Comparison of ENCODE assay signal across 11 cellular contexts in genomic region chr20:56202493-56203077, GRCh38. TPM values are rescaled to one million over a fixed set of nuclear protein-coding genes. Genes with fewer than 3 reads are reported as not detected.
DNase-seq lines count a peak whose midpoint lies in the region; ATAC-seq and TF ChIP-seq lines count a peak whose summit lies in the region.
"Had no signal": no experiment of that assay in that cellular context is flagged by ENCODE, and none has a peak within 500 bp of the region (broad histone marks: within the 10 kb centered on the region; RNA-seq: fewer than 3 reads in every experiment).

No MANE protein-coding gene starts in this region.

- H3K36me3 Mint-ChIP-seq in Calu3 (ENCODE audit: insufficient read depth, unreplicated experiment) (no peaks in the 10 kb centered on the region), WTC11 (peaks cover 79% of the 10 kb centered on the region)
- H3K36me3 Mint-ChIP-seq in activated naive CD4-positive, alpha-beta T cell treated with anti-CD3 and anti-CD28 coated beads for 36 hours (ENCODE audit: low read depth): no peaks in the 10 kb centered on the region

- H3K4me1 Mint-ChIP-seq in Calu3 (ENCODE audit: low read depth, unreplicated experiment) (no peaks in the 10 kb centered on the region), WTC11 (no peaks in the 10 kb centered on the region)
- no peaks in the 10 kb centered on the region for H3K4me1 Mint-ChIP-seq in activated naive CD4-positive, alpha-beta T cell treated with anti-CD3 and anti-CD28 coated beads for 36 hours (ENCODE audit: low read depth)

- H3K27ac Mint-ChIP-seq in Calu3 (ENCODE audit: unreplicated experiment): no peak overlapping the region
- no peak overlapping the region for H3K27ac Mint-ChIP-seq in activated naive CD4-positive, alpha-beta T cell treated with anti-CD3 and anti-CD28 coated beads for 36 hours
- no peak overlapping the region for H3K27ac Mint-ChIP-seq in WTC11

- H3K27me3 Mint-ChIP-seq in Calu3 (ENCODE audit: unreplicated experiment) (no peaks in the 10 kb centered on the region), WTC11 (ENCODE audit: low read depth) (peaks cover 10% of the 10 kb centered on the region)
- H3K27me3 Mint-ChIP-seq in activated naive CD4-positive, alpha-beta T cell treated with anti-CD3 and anti-CD28 coated beads for 36 hours (ENCODE audit: low read depth): no peaks in the 10 kb centered on the region

- CTCF ChIA-PET in Calu3 (lab: Charles Lee): interaction anchor here (0.6 to 1.5 kb wide), 4 partner anchors 100 to 1387 kb away, joined by 3 to 4 read pairs (median 3); partner anchors contain the start of genes AURKA, CSTF1 and FAM210B
- CTCF ChIA-PET in IMR-90 (lab: Yijun Ruan, JAX): interaction anchor here (0.6 kb wide), 1 partner anchor 146 kb away, joined by 5 read pairs; no protein-coding TSS in a partner anchor
- CTCF ChIA-PET in activated naive CD4-positive, alpha-beta T cell treated with anti-CD3 and anti-CD28 coated beads for 36 hours (lab: Charles Lee): interaction anchor here (0.7 kb wide), 1 partner anchor 383 kb away, joined by 3 read pairs; no protein-coding TSS in a partner anchor
- CTCF ChIA-PET in WTC11 (lab: Charles Lee): no interaction called here

- intact Hi-C loops in Calu3 (cut with micrococcal nuclease; ENCODE audit: unreplicated experiment) (loop anchor here (1.0 kb wide), 1 partner anchor 142 kb away; no protein-coding TSS in a partner anchor), IMR-90 (cut with micrococcal nuclease) (loop anchor here (10.0 kb wide), 1 partner anchor 488 kb away; no protein-coding TSS in a partner anchor), adrenal gland (cut with DNase I) (no loop called here)
- intact Hi-C loops in activated naive CD4-positive, alpha-beta T cell treated with anti-CD3 and anti-CD28 coated beads for 36 hours (cut with micrococcal nuclease): loop anchor here (5.0 kb wide), 1 partner anchor 140 kb away; no protein-coding TSS in a partner anchor

- POLR2A ChIA-PET in IMR-90 (lab: Charles Lee; ENCODE audit: unreplicated experiment): no interaction called here
- POLR2A ChIA-PET in WTC11 (lab: Charles Lee): no interaction called here

- H3K9me1 ChIP-seq in IMR-90 (ENCODE audit: insufficient read depth, low read length): no peaks in the 10 kb centered on the region

- no peak overlapping the region for H2BK20ac ChIP-seq in IMR-90 (ENCODE audit: low read depth, low read length)

- no peak overlapping the region for H3K9ac ChIP-seq in IMR-90 (ENCODE audit: low read depth, low read length)

- no peak overlapping the region for H3K18ac ChIP-seq in IMR-90 (ENCODE audit: low read depth, low read length)

- no peak overlapping the region for H3K27ac ChIP-seq in IMR-90 (ENCODE audit: insufficient read depth, low read length)
- no peak overlapping the region for H3K27ac ChIP-seq in adrenal gland
- H3K27ac ChIP-seq: SJCRH30 had no signal

- H2AK9ac ChIP-seq in IMR-90 (replicated peaks; ENCODE audit: low read depth, low read length, poor library complexity): no peak overlapping the region

- H2BK5ac ChIP-seq in IMR-90 (ENCODE audit: low read depth, low read length, poor library complexity, severe bottlenecking): no peak overlapping the region

- no peak overlapping the region for H3K14ac ChIP-seq in IMR-90 (replicated peaks; ENCODE audit: low read depth, low read length)

- no peak overlapping the region for H4K91ac ChIP-seq in IMR-90 (ENCODE audit: insufficient read depth, low read depth, low read length)

- TF ChIP-seq POLR2A in IMR-90 (IDR thresholded peaks at IDR 0.05; ENCODE audit: low read depth, low read length) (no peak), adrenal gland (IDR thresholded peaks at IDR 0.05) (no peak)

- no peaks in the 10 kb centered on the region for H4K20me1 ChIP-seq in IMR-90 (ENCODE audit: insufficient read depth, low read length)

- no peaks in the 10 kb centered on the region for H3K27me3 ChIP-seq in IMR-90 (ENCODE audit: control insufficient read depth, insufficient read depth, low read length)
- H3K27me3 ChIP-seq in adrenal gland: no peaks in the 10 kb centered on the region
- no peaks in the 10 kb centered on the region for H3K27me3 ChIP-seq in MG63

- H3K9me3 ChIP-seq in IMR-90 (ENCODE audit: control insufficient read depth, insufficient read depth, low read length) (peaks cover 11% of the 10 kb centered on the region), adrenal gland (replicated peaks in 1 of 3) (no peaks in the 10 kb centered on the region), MG63 (peaks cover 2% of the 10 kb centered on the region; the same call in 1 of the 2 replicates)

- H2BK15ac ChIP-seq in IMR-90 (ENCODE audit: low read depth, low read length): no peak overlapping the region

- TF ChIP-seq RAD21 in IMR-90 (IDR thresholded peaks at IDR 0.05; ENCODE audit: low read length): peak; percentile 34; the same call in 1 of the 2 replicates

- no peak overlapping the region for H3K56ac ChIP-seq in IMR-90 (ENCODE audit: extremely low read depth, insufficient read depth, low read length)

- DNase-seq in Calu3 (peak; percentile 13), IMR-90 (no peak), adrenal gland (peak in 3 of 7 donors; percentile 5 to 21 (median 9)), kidney glomerular epithelial cell (lab: John Stamatoyannopoulos, UW) (peak; percentile 11), MG63 (no peak), WTC11 (ENCODE audit: low spot score) (no peak)
- DNase-seq in activated naive CD4-positive, alpha-beta T cell treated with anti-CD3 and anti-CD28 coated beads for 36 hours: no peak
- DNase-seq: activated naive CD4-positive, alpha-beta T cell; stimulated activated CD4-positive, alpha-beta T cell treated with anti-CD3 and anti-CD28 coated beads, Interleukin-12 subunit alpha, Interleukin-12 subunit beta, amount 100 ng/mL, for 4 hours had no signal

- peaks cover 14% of the 10 kb centered on the region for H3K9me3 Mint-ChIP-seq in Calu3 (ENCODE audit: low read depth, unreplicated experiment)
- peaks cover 22% of the 10 kb centered on the region for H3K9me3 Mint-ChIP-seq in activated naive CD4-positive, alpha-beta T cell treated with anti-CD3 and anti-CD28 coated beads for 36 hours
- H3K9me3 Mint-ChIP-seq in WTC11: peaks cover 93% of the 10 kb centered on the region

- ATAC-seq in IMR-90 (ENCODE audit: low read depth) (no peak), WTC11 (no peak), GM18511 (IDR thresholded peaks at IDR 0.05; ENCODE audit: unreplicated experiment) (no peak)

- dilution Hi-C loops in IMR-90 (cut with HindIII; ENCODE audit: low sequenced_read_pairs, unreplicated experiment): no loop called here

- in situ Hi-C loops in IMR-90 (cut with MboI; ENCODE audit: low sequenced_read_pairs): no loop called here

- BruUV-seq in Calu3 (replicated peaks; lab: Mats Ljungman, UMichigan): no TSS peak
- no TSS peak for BruUV-seq in IMR-90 (replicated peaks; lab: Mats Ljungman, UMichigan)

- H3K23ac ChIP-seq in IMR-90 (ENCODE audit: low read depth, low read length): no peak overlapping the region

- no peak overlapping the region for H2AFZ ChIP-seq in IMR-90 (replicated peaks; ENCODE audit: low read length, poor library complexity)

- no peak overlapping the region for H3K4ac ChIP-seq in IMR-90 (ENCODE audit: low read depth, low read length)

- no peak overlapping the region for H4K5ac ChIP-seq in IMR-90 (ENCODE audit: low read depth, low read length)

- no peak overlapping the region for H4K8ac ChIP-seq in IMR-90 (ENCODE audit: low read depth in 2 of 2, low read length in 2 of 2)

- H3K79me1 ChIP-seq in IMR-90 (ENCODE audit: low read depth in 1 of 2, low read length in 2 of 2): no peaks in the 10 kb centered on the region

- no peaks in the 10 kb centered on the region for H3K36me3 ChIP-seq in IMR-90 (ENCODE audit: control insufficient read depth, insufficient read depth, low read length)
- H3K36me3 ChIP-seq in adrenal gland (replicated peaks in 1 of 2): no peaks in the 10 kb centered on the region
- H3K36me3 ChIP-seq in MG63: no peaks in the 10 kb centered on the region
- H3K36me3 ChIP-seq: SJCRH30 had no signal

- H2BK120ac ChIP-seq in IMR-90 (ENCODE audit: low read depth, low read length): no peak overlapping the region

- H3K4me1 ChIP-seq in IMR-90 (ENCODE audit: control insufficient read depth, insufficient read depth, low read length) (no peaks in the 10 kb centered on the region), adrenal gland (replicated peaks in 1 of 2) (no peaks in the 10 kb centered on the region)
- H3K4me1 ChIP-seq: SJCRH30 had no signal

- H2AK5ac ChIP-seq in IMR-90 (ENCODE audit: low read depth, low read length): no peak overlapping the region

- TF ChIP-seq CTCF in Calu3 (IDR thresholded peaks at IDR 0.05; ENCODE audit: unreplicated experiment) (no peak), IMR-90 (conservative IDR thresholded peaks at IDR 0.05; ENCODE audit: low read depth, low read length) (peak; percentile 28), adrenal gland (IDR thresholded peaks at IDR 0.05) (peak; percentile 15 to 53 (median 38)), WTC11 (IDR thresholded peaks at IDR 0.05) (no peak)

- H3K4me3 Mint-ChIP-seq in Calu3 (ENCODE audit: low read depth, unreplicated experiment) (no peak overlapping the region), WTC11 (no peak overlapping the region)
- no peak overlapping the region for H3K4me3 Mint-ChIP-seq in activated naive CD4-positive, alpha-beta T cell treated with anti-CD3 and anti-CD28 coated beads for 36 hours

- no CpG with 5 or more reads among the region's 6 CpGs for WGBS in IMR-90 (ENCODE audit: extremely low coverage in 2 of 2, insufficient read length in 1 of 2), 2 experiments
- 39 to 45% (median 42%) methylated on average over 6 of the region's 6 CpGs for WGBS in adrenal gland, 4 donors

- H3K4me2 ChIP-seq in IMR-90 (ENCODE audit: low read depth, low read length): no peak overlapping the region

- H3K4me3 ChIP-seq in IMR-90 (ENCODE audit: insufficient read depth, low read depth, low read length) (no peak overlapping the region), adrenal gland (no peak overlapping the region), MG63 (no peak overlapping the region)
- H3K4me3 ChIP-seq: SJCRH30 had no signal

TF ChIP-seq in IMR-90, 13 proteins besides CTCF, POLR2A, EP300 and RAD21 (continues in another document):
- TF ChIP-seq RFX5 (IDR thresholded peaks at IDR 0.05; ENCODE audit: low read depth, low read length) (no peak), CHD1 (IDR thresholded peaks at IDR 0.05; ENCODE audit: low read depth, low read length) (no peak), SMC3 (IDR thresholded peaks at IDR 0.05; ENCODE audit: low read depth, low read length) (no peak)

RNA-seq across cellular contexts. Expression of gene MC3R, which starts 45.9 kb away (rescaled TPM):
- not detected in 2 replicates for total RNA-seq in Calu3 (2022)
- not detected in 2 replicates for total RNA-seq in IMR-90 (2012; rRNA removed)
- polyA plus RNA-seq in IMR-90 (2012; rRNA removed): not detected in 2 replicates
- not detected in 2 replicates for polyA plus RNA-seq in IMR-90 (2012; cell fraction: cytosol; rRNA removed)
- polyA plus RNA-seq in IMR-90 (2012; cell fraction: nucleus; rRNA removed; ENCODE audit: low replicate concordance): not detected in 2 replicates
- total RNA-seq in adrenal gland: not detected
- polyA plus RNA-seq in adrenal gland: not detected
- total RNA-seq in activated naive CD4-positive, alpha-beta T cell treated with anti-CD3 and anti-CD28 coated beads for 36 hours: not detected
- total RNA-seq in MG63 (2014; rRNA removed; shearing (Covaris generic); ENCODE audit: low replicate concordance): not detected in 2 replicates
- total RNA-seq in WTC11 (2021): not detected in 3 replicates
- total RNA-seq: SJCRH30 had no signal

Comparison
In these comparisons a context has a peak if more than half of its experiments do, and no peak if none do; other contexts are left out.
1. DNase-seq: peak in Calu3 (single experiment) and kidney glomerular epithelial cell (single experiment); none in IMR-90 (single experiment), activated naive CD4-positive, alpha-beta T cell treated with anti-CD3 and anti-CD28 coated beads for 36 hours (single experiment), MG63 (single experiment) and WTC11 (single experiment).
2. CTCF ChIP-seq: peak in IMR-90 (single experiment) and adrenal gland (6 of 6); none in Calu3 (single experiment) and WTC11 (single experiment).
3. intact Hi-C loops: an anchor here in Calu3 (1.0 kb wide), IMR-90 (10.0 kb wide) and activated naive CD4-positive, alpha-beta T cell treated with anti-CD3 and anti-CD28 coated beads for 36 hours (5.0 kb wide); none called in adrenal gland.